ENCODE assay signal across 8 cellular contexts in genomic region chr13:20924758-20925394, GRCh38. TPM values are rescaled to one million over a fixed set of nuclear protein-coding genes. Genes with fewer than 3 reads are reported as not detected.
A peak's percentile ranks its signal among the peaks of the same experiment; 100 is the strongest.
DNase-seq lines count a peak whose midpoint lies in the region; ATAC-seq and TF ChIP-seq lines count a peak whose summit lies in the region.

No MANE protein-coding gene starts in this region.

- 0 out of 4 replicates have a peak, but pooled peaks cover 0 to 2% of the 10 kb centered on the region in 2 experiments for H3K4me1 Mint-ChIP-seq in H9
- H3K4me1 Mint-ChIP-seq in activated CD4-positive, alpha-beta memory T cell treated with anti-CD3 and anti-CD28 coated beads for 36 hours (ENCODE audit: low read depth): no peaks in the 10 kb centered on the region

- ATAC-seq in HG02571 (IDR thresholded peaks at IDR 0.05; ENCODE audit: unreplicated experiment): no peak

- H3K9me3 ChIP-seq in H9 (ENCODE audit: control insufficient read depth, low read depth, low read length): no peaks in the 10 kb centered on the region

- TF ChIP-seq CTCF in H9 (conservative IDR thresholded peaks at IDR 0.05): peak; percentile 91

- no peaks in the 10 kb centered on the region for H3K79me2 ChIP-seq in H9 (ENCODE audit: insufficient read depth, low read length)
- H3K79me2 ChIP-seq in mesendoderm (ENCODE audit: control insufficient read depth, insufficient read depth, low read length): no peaks in the 10 kb centered on the region

- H3K4ac ChIP-seq in H9 (ENCODE audit: low read depth, low read length) (no peak overlapping the region), mesendoderm (ENCODE audit: low read depth, low read length) (no peak overlapping the region)

- no peak overlapping the region for H3K4me2 ChIP-seq in H9 (ENCODE audit: insufficient read depth, insufficient read length, low read length)
- H3K4me2 ChIP-seq in mesendoderm (ENCODE audit: low read length): no peak overlapping the region

- no peak overlapping the region for H2BK12ac ChIP-seq in H9 (ENCODE audit: insufficient read length, low read depth, low read length)

- no peak overlapping the region for H2AFZ ChIP-seq in H9 (ENCODE audit: low read length)

- no peak overlapping the region for H3K9ac ChIP-seq in H9 (ENCODE audit: extremely low read depth, insufficient read length, low read length)
- no peak overlapping the region for H3K9ac ChIP-seq in mesendoderm (ENCODE audit: low read length)

- H2BK15ac ChIP-seq in H9 (ENCODE audit: low read depth, low read length) (no peak overlapping the region), mesendoderm (replicated peaks; ENCODE audit: low read depth) (no peak overlapping the region)

- CTCF ChIA-PET in activated CD4-positive, alpha-beta memory T cell treated with anti-CD3 and anti-CD28 coated beads for 36 hours (lab: Charles Lee): interaction anchor here (0.6 to 3.7 kb wide), 19 partner anchors 9 to 743 kb away, joined by 3 to 25 read pairs (median 5); partner anchors contain the start of gene XPO4

- H3K27me3 Mint-ChIP-seq in H9 (ENCODE audit: low read depth): no peaks in the 10 kb centered on the region
- no peaks in the 10 kb centered on the region for H3K27me3 Mint-ChIP-seq in activated CD4-positive, alpha-beta memory T cell treated with anti-CD3 and anti-CD28 coated beads for 36 hours

- no peaks in the 10 kb centered on the region for H3K79me1 ChIP-seq in H9 (ENCODE audit: insufficient read depth, low read depth, low read length, poor library complexity, severe bottlenecking)
- no peaks in the 10 kb centered on the region for H3K79me1 ChIP-seq in mesendoderm (ENCODE audit: low read length)

- POLR2A ChIA-PET in activated CD4-positive, alpha-beta memory T cell treated with anti-CD3 and anti-CD28 coated beads for 36 hours (lab: Charles Lee): no interaction called here

- H2AK5ac ChIP-seq in H9 (ENCODE audit: insufficient read length, low read length) (no peak overlapping the region), mesendoderm (ENCODE audit: low read length) (no peak overlapping the region)

- H4K8ac ChIP-seq in H9 (replicated peaks; ENCODE audit: insufficient read length, low read depth, low read length): no peak overlapping the region
- H4K8ac ChIP-seq in mesendoderm (ENCODE audit: low read depth, low read length): no peak overlapping the region

- no peak overlapping the region for H3K23ac ChIP-seq in H9 (ENCODE audit: insufficient read length, low read depth, low read length)
- H3K23ac ChIP-seq in mesendoderm (ENCODE audit: low read length): no peak overlapping the region

- H3K27ac ChIP-seq in H9 (ENCODE audit: insufficient read length, low read depth, low read length) (no peak overlapping the region), mesendoderm (ENCODE audit: low read depth, low read length) (no peak overlapping the region)

- H4K5ac ChIP-seq in H9 (ENCODE audit: insufficient read length, low read depth, low read length): no peak overlapping the region
- no peak overlapping the region for H4K5ac ChIP-seq in mesendoderm (ENCODE audit: low read length)

- no peak overlapping the region for H2BK120ac ChIP-seq in H9 (ENCODE audit: low read depth, low read length, poor library complexity, severe bottlenecking)
- no peak overlapping the region for H2BK120ac ChIP-seq in mesendoderm (ENCODE audit: low read depth, low read length)

- H3K4me3 Mint-ChIP-seq in H9: no peak overlapping the region
- H3K4me3 Mint-ChIP-seq in activated CD4-positive, alpha-beta memory T cell treated with anti-CD3 and anti-CD28 coated beads for 36 hours: no peak overlapping the region

- WGBS in H9 (ENCODE audit: extremely low coverage, insufficient read length, low lambda C conversion rate): no CpG with 5 or more reads among the region's 3 CpGs
- no CpG with 5 or more reads among the region's 3 CpGs for WGBS in mesendoderm (ENCODE audit: extremely low coverage, insufficient coverage, low lambda C conversion rate)

- no peak overlapping the region for H3K27ac Mint-ChIP-seq in H9
- no peak overlapping the region for H3K27ac Mint-ChIP-seq in activated CD4-positive, alpha-beta memory T cell treated with anti-CD3 and anti-CD28 coated beads for 36 hours

- H4K20me1 ChIP-seq in H9 (ENCODE audit: control insufficient read depth, insufficient read depth, insufficient read length): no peaks in the 10 kb centered on the region

- H3K56ac ChIP-seq in H9 (ENCODE audit: insufficient read length, low read depth, low read length) (no peak overlapping the region), mesendoderm (ENCODE audit: low read length) (no peak overlapping the region)

- no peaks in the 10 kb centered on the region for H3K36me3 ChIP-seq in mesendoderm (ENCODE audit: control insufficient read depth, insufficient read depth, low read length)

- no peak overlapping the region for H4K91ac ChIP-seq in H9 (ENCODE audit: insufficient read length, low read depth, low read length)

- no peak overlapping the region for H3K14ac ChIP-seq in H9 (ENCODE audit: insufficient read depth, low read length)

- no peaks in the 10 kb centered on the region for H3K9me3 Mint-ChIP-seq in H9
- no peaks in the 10 kb centered on the region for H3K9me3 Mint-ChIP-seq in activated CD4-positive, alpha-beta memory T cell treated with anti-CD3 and anti-CD28 coated beads for 36 hours

- no peaks in the 10 kb centered on the region for H3K4me1 ChIP-seq in H9 (ENCODE audit: insufficient read depth, low read length)
- H3K4me1 ChIP-seq in mesendoderm (ENCODE audit: control insufficient read depth, low read depth, low read length): no peaks in the 10 kb centered on the region

- H3K27me3 ChIP-seq in H9 (ENCODE audit: insufficient read depth, low read length): no peaks in the 10 kb centered on the region
- no peaks in the 10 kb centered on the region for H3K27me3 ChIP-seq in mesendoderm (ENCODE audit: insufficient read depth, low read length, poor library complexity)

- H2BK5ac ChIP-seq in H9 (ENCODE audit: insufficient read length, low read length) (no peak overlapping the region), mesendoderm (ENCODE audit: low read length) (no peak overlapping the region)

- no peaks in the 10 kb centered on the region for H3K23me2 ChIP-seq in H9 (ENCODE audit: insufficient read length, low read depth, low read length, poor library complexity, severe bottlenecking)

- no peak overlapping the region for H3K4me3 ChIP-seq in mesendoderm (ENCODE audit: low read length)

- H3K36me3 Mint-ChIP-seq in H9 (ENCODE audit: insufficient read depth in 1 of 3, low read depth in 3 of 3): no peaks in the 10 kb centered on the region
- H3K36me3 Mint-ChIP-seq in activated CD4-positive, alpha-beta memory T cell treated with anti-CD3 and anti-CD28 coated beads for 36 hours: no peaks in the 10 kb centered on the region

- intact Hi-C loops in activated CD4-positive, alpha-beta memory T cell treated with anti-CD3 and anti-CD28 coated beads for 36 hours (cut with micrococcal nuclease): loop anchor here (1.0 kb wide), 3 partner anchors 97 to 430 kb away; no protein-coding TSS in a partner anchor

- H3T11ph ChIP-seq in H9 (ENCODE audit: low read length): no peak overlapping the region

- DNase-seq in AG08396 (ENCODE audit: low spot score): peak; percentile 48
- peak; percentile 76 for DNase-seq in H9
- peak; percentile 94 for DNase-seq in NCI-H82 (lab: John Stamatoyannopoulos, UW)
- DNase-seq in activated CD4-positive, alpha-beta memory T cell treated with anti-CD3 and anti-CD28 coated beads for 36 hours: peak; percentile 77
- peak; percentile 62 for DNase-seq in effector CD8-positive, alpha-beta T cell (lab: John Stamatoyannopoulos, UW)
- peak; percentile 92 for DNase-seq in mesendoderm
- peak; percentile 7 to 44 for DNase-seq in stimulated activated CD8-positive, alpha-beta memory T cell treated with anti-CD3 and anti-CD28 coated beads, Interleukin-15, amount 100 ng/mL, for 4 hours (ENCODE audit: low read depth in 2 of 2)

- H3K18ac ChIP-seq in H9 (ENCODE audit: insufficient read length, low read depth, low read length): no peak overlapping the region
- H3K18ac ChIP-seq in mesendoderm (ENCODE audit: low read length): no peak overlapping the region

- no peak overlapping the region for H2BK20ac ChIP-seq in H9 (ENCODE audit: low read depth, low read length, poor library complexity, severe bottlenecking)

RNA-seq across cellular contexts. Expression of gene XPO4, which starts 22.3 kb away (rescaled TPM):
- total RNA-seq in H9 (2021): 34.1 and 36.1 TPM in 2 replicates
- total RNA-seq in activated CD4-positive, alpha-beta memory T cell treated with anti-CD3 and anti-CD28 coated beads for 36 hours: 10 to 100 TPM; 24.8 to 25.1 TPM
- polyA plus RNA-seq in mesendoderm (2013, experiment 1 of 2): 19.6 TPM
- polyA plus RNA-seq in mesendoderm (2013, experiment 2 of 2): 18.9 TPM

Comparison
In these comparisons a context has a peak if more than half of its experiments do, and no peak if none do; other contexts are left out.
1. DNase-seq: peak in every context shown above with its lines; median percentile 94 in NCI-H82; 92 in mesendoderm; 77 in activated CD4-positive, alpha-beta memory T cell treated with anti-CD3 and anti-CD28 coated beads for 36 hours; 76 in H9; 62 in effector CD8-positive, alpha-beta T cell; 48 in AG08396; 26 in stimulated activated CD8-positive, alpha-beta memory T cell treated with anti-CD3 and anti-CD28 coated beads, Interleukin-15, amount 100 ng/mL, for 4 hours.